ENCODE assay signal across 8 cellular contexts in genomic region chr12:109879332-109880048, GRCh38. TPM values are rescaled to one million over a fixed set of nuclear protein-coding genes. Genes with fewer than 3 reads are reported as not detected.
A peak's percentile ranks its signal among the peaks of the same experiment; 100 is the strongest.
DNase-seq lines count a peak whose midpoint lies in the region; ATAC-seq and TF ChIP-seq lines count a peak whose summit lies in the region.

No MANE protein-coding gene starts in this region.

- H3K27me3 ChIP-seq in PC-9 (ENCODE audit: insufficient read depth, low read depth) (no peaks in the 10 kb centered on the region), neutrophil (no peaks in the 10 kb centered on the region)

- H3K36me3 ChIP-seq in PC-9 (ENCODE audit: low read depth) (no peaks in the 10 kb centered on the region), neutrophil (no peaks in the 10 kb centered on the region)

- POLR2A ChIA-PET in PC-9 (lab: Charles Lee; ENCODE audit: unreplicated experiment): no interaction called here
- POLR2A ChIA-PET in HEK293T (lab: Yijun Ruan, JAX): interaction anchor here (1.4 kb wide), 1 partner anchor 25 kb away, joined by 4 read pairs; no protein-coding TSS in a partner anchor

- no peaks in the 10 kb centered on the region for H3K9me2 ChIP-seq in PC-9 (ENCODE audit: insufficient read depth)

- no peaks in the 10 kb centered on the region for H3K9me3 ChIP-seq in PC-9 (ENCODE audit: insufficient read depth, low read depth)
- H3K9me3 ChIP-seq in neutrophil: no peaks in the 10 kb centered on the region

- intact Hi-C loops in PC-9 (cut with micrococcal nuclease; ENCODE audit: unreplicated experiment): loop anchor here (1.0 kb wide), 2 partner anchors 26 to 74 kb away; no protein-coding TSS in a partner anchor

- H3K4me3 ChIP-seq in PC-9 (peak overlapping the region; percentile 79), neutrophil (ENCODE audit: low read depth in 1 of 2, low read length in 1 of 2) (peak overlapping the region; percentile 80 to 96)

- no peak for ATAC-seq in HG02981 (IDR thresholded peaks at IDR 0.05; ENCODE audit: unreplicated experiment)
- no peak for ATAC-seq in GM19351 (IDR thresholded peaks at IDR 0.05; ENCODE audit: unreplicated experiment)

- no peaks in the 10 kb centered on the region for H4K20me1 ChIP-seq in PC-9 (ENCODE audit: insufficient read depth)

- H3F3A ChIP-seq in PC-9 (ENCODE audit: insufficient read depth, low read depth): peaks cover 37% of the 10 kb centered on the region

- H3K4me1 ChIP-seq in PC-9 (replicated peaks; ENCODE audit: insufficient read depth) (peaks cover 88% of the 10 kb centered on the region), neutrophil (ENCODE audit: control insufficient read depth in 1 of 2, insufficient read depth in 1 of 2, low read depth in 1 of 2, low read length in 1 of 2) (peaks cover 41 to 43% of the 10 kb centered on the region in 2 experiments)

- peaks cover 47% of the 10 kb centered on the region for H3K79me2 ChIP-seq in PC-9 (ENCODE audit: low read depth)

- H2AFZ ChIP-seq in PC-9: peak overlapping the region; percentile 89

- H3K27ac ChIP-seq in PC-9 (no peak overlapping the region), epithelial cell of prostate (peak overlapping the region; percentile 99), neutrophil (peak overlapping the region; percentile 84)

- TSS peak; percentile 53 for BruUV-seq in PC-9 (replicated peaks; lab: Mats Ljungman, UMichigan)

- H3K4me2 ChIP-seq in PC-9: peak overlapping the region; percentile 84

- TF ChIP-seq CTCF in PC-9 (conservative IDR thresholded peaks at IDR 0.05) (no peak), neutrophil (IDR thresholded peaks at IDR 0.05) (no peak)

- DNase-seq in ELR (ENCODE audit: low read depth) (peak; percentile 36), PC-9 (no peak), epithelial cell of prostate (ENCODE audit: low read depth, low spot score) (no peak), HEK293T (ENCODE audit: extremely low spot score) (no peak), SHP77 treated with DMSO at 0.1 percent for 48 hours (lab: John Stamatoyannopoulos, UW) (no peak)

- CTCF ChIA-PET in PC-9 (lab: Charles Lee) (interaction anchor here (1.0 kb wide), 1 partner anchor 26 kb away, joined by 3 read pairs; no protein-coding TSS in a partner anchor), HEK293T (lab: Yijun Ruan, JAX) (interaction anchor here (1.4 kb wide), 1 partner anchor 9 kb away, joined by 4 read pairs; no protein-coding TSS in a partner anchor)

TF ChIP-seq in HEK293T, 16 proteins besides CTCF, POLR2A, EP300 and RAD21:
- TF ChIP-seq ZNF384 (IDR thresholded peaks at IDR 0.05) (no peak), BHLHE40 (IDR thresholded peaks at IDR 0.05; ENCODE audit: borderline replicate concordance) (no peak), LEF1 (IDR thresholded peaks at IDR 0.05; ENCODE audit: borderline replicate concordance) (no peak), HDGF (IDR thresholded peaks at IDR 0.05; ENCODE audit: borderline replicate concordance) (no peak), SUZ12 (IDR thresholded peaks at IDR 0.05) (no peak), NFRKB (IDR thresholded peaks at IDR 0.05) (no peak), PKNOX1 (IDR thresholded peaks at IDR 0.05) (no peak), SP1 (IDR thresholded peaks at IDR 0.05) (no peak), CTBP1 (IDR thresholded peaks at IDR 0.05; ENCODE audit: borderline replicate concordance) (no peak), FOXA1 (IDR thresholded peaks at IDR 0.05) (no peak), FOXK2 (IDR thresholded peaks at IDR 0.05) (no peak), FOXM1 (IDR thresholded peaks at IDR 0.05; ENCODE audit: borderline replicate concordance) (no peak), ELF4 (IDR thresholded peaks at IDR 0.05) (no peak), TARDBP (IDR thresholded peaks at IDR 0.05) (no peak), L3MBTL2 (conservative IDR thresholded peaks at IDR 0.05) (no peak), ARNT (IDR thresholded peaks at IDR 0.05) (no peak)

RNA-seq across cellular contexts. Expression of gene GLTP, which starts 0.9 kb away (rescaled TPM):
- 30.3 and 31.8 TPM in 2 replicates for total RNA-seq in PC-9 (2021)

RNA-seq across cellular contexts. Expression of gene TCHP, which starts 20.6 kb away (rescaled TPM):
- total RNA-seq in PC-9 (2021): 17.6 and 19.2 TPM in 2 replicates

RNA-seq across cellular contexts. Expression of gene TRPV4, which starts 46.3 kb away (rescaled TPM):
- total RNA-seq in PC-9 (2021): 3.1 and 3.2 TPM in 2 replicates
